8 cellular contexts compared by ENCODE assay signal in the genomic region with DNA sequence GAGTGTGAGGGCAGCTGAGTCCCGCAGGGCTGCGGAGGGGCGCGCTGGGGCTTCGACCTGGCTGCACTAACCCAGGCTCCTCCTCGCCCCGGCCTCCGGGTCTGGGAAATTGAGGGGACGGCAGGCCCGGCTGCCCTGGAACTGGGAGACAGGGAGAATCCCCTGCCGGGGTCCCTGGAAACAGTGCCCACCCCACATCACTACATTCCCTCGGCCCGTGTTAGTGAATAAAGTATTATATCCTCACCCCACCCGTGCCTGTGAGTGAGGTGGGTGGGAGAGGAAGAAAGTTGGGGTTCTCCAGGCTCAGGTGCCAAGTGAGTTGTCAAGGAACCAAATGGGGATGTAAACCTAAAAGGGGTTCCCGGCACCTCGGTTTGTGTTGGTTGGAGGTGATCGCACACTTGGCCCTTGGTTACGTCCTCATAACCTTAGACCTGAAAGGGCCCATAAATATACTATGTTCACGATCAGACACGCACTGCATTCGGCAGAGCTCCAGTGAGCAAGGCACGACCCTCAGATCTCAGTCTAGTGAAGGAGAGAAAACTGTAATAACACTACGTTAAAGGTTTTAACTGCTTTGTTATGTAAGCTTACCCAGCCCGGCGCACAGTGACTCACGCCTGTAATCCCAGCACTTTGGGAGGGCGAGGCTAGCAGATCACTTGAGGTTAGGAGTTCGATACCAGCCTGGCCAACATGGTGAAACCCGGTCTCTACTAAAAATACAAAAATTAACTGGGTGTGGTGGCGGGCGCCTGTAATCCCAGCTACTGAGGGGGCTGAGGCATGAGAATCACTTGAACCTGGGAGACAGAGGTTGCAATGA. TPM values are rescaled to one million over a fixed set of nuclear protein-coding genes. Genes with fewer than 3 reads are reported as not detected.
DNase-seq lines count a peak whose midpoint lies in the region; ATAC-seq, FAIRE-seq and TF ChIP-seq lines count a peak whose summit lies in the region.

No MANE protein-coding gene starts in this region.

- H3K27me3 Mint-ChIP-seq in MCF 10A (ENCODE audit: insufficient read depth, unreplicated experiment), result no peaks in the 10 kb centered on the region

- no peaks in the 10 kb centered on the region for H3K9me3 ChIP-seq in mucosa of descending colon

- H2AFZ ChIP-seq in ACC112 (ENCODE audit: low read length, unreplicated experiment), result no peak overlapping the region

- ATAC-seq in HG02623 (IDR thresholded peaks at IDR 0.05; ENCODE audit: unreplicated experiment) (peak; percentile 6), mucosa of descending colon (peak; percentile 5)

- peak overlapping the region; percentile 25 for H3K4me3 Mint-ChIP-seq in MCF 10A (ENCODE audit: unreplicated experiment)

- no peak for DNase-seq in MCF 10A (ENCODE audit: unreplicated experiment)
- peak in 2 of 3 donors; percentile 41 to 55 for DNase-seq in mucosa of descending colon
- DNase-seq in cerebellar nuclear complex (lab: John Stamatoyannopoulos, UW), result no peak
- DNase-seq in germinal center (ENCODE audit: low spot score), result no peak
- DNase-seq in dedifferentiated amniotic fluid mesenchymal stem cell (ENCODE audit: extremely low spot score), result no peak
- no peak for DNase-seq in GM12892 (ENCODE audit: insufficient read length)

- no peak for FAIRE-seq in GM12892 (lab: Jason Lieb, UNC)

- H3K27ac Mint-ChIP-seq in MCF 10A (ENCODE audit: low read depth, unreplicated experiment), result no peak overlapping the region

- peaks cover 52% of the 10 kb centered on the region for H3K36me3 Mint-ChIP-seq in MCF 10A (ENCODE audit: insufficient read depth, unreplicated experiment)

- no peaks in the 10 kb centered on the region for H3K27me3 ChIP-seq in ACC112 (ENCODE audit: insufficient read depth, low read length)

- no peak overlapping the region for H3K27ac ChIP-seq in ACC112 (ENCODE audit: low read depth, low read length)

- H3K36me3 ChIP-seq in ACC112 (ENCODE audit: insufficient read depth, low read length), result peaks cover 12% of the 10 kb centered on the region
- H3K36me3 ChIP-seq in mucosa of descending colon (ENCODE audit: low read depth), result no peaks in the 10 kb centered on the region

- no peak for TF ChIP-seq POLR2A in GM12892 (IDR thresholded peaks at IDR 0.05; ENCODE audit: low read depth, low read length)

- H3K9me3 Mint-ChIP-seq in MCF 10A (ENCODE audit: unreplicated experiment), result no peaks in the 10 kb centered on the region

- H3K4me3 ChIP-seq in ACC112 (ENCODE audit: low read depth, low read length) (peak overlapping the region; percentile 86), mucosa of descending colon (peak overlapping the region; percentile 31)

- peaks cover 4% of the 10 kb centered on the region for H3K4me1 Mint-ChIP-seq in MCF 10A (ENCODE audit: insufficient read depth, unreplicated experiment)

- H3K79me2 ChIP-seq in ACC112 (ENCODE audit: control insufficient read depth, insufficient read depth, low read length, unreplicated experiment), result no peaks in the 10 kb centered on the region

- H3K4me1 ChIP-seq in ACC112 (ENCODE audit: control insufficient read depth, insufficient read depth, low read length, unreplicated experiment) (no peaks in the 10 kb centered on the region), mucosa of descending colon (ENCODE audit: low read depth) (peaks cover 6% of the 10 kb centered on the region)

- CTCF ChIA-PET in MCF 10A (lab: Yijun Ruan, JAX), result interaction anchor here (0.9 to 4.3 kb wide), 7 partner anchors 10 to 211 kb away, joined by 3 to 25 read pairs (median 4); a partner anchor contains a TSS

- POLR2A ChIA-PET in MCF 10A (lab: Yijun Ruan, JAX), result interaction anchor here (0.6 to 2.1 kb wide), 24 partner anchors 8 to 352 kb away, joined by 3 to 22 read pairs (median 5); a partner anchor contains a TSS

- intact Hi-C loops in MCF 10A (cut with micrococcal nuclease), result no loop called here
- intact Hi-C loops in mucosa of descending colon (cut with DNase I, micrococcal nuclease), result no loop called here

- TF ChIP-seq CTCF in MCF 10A (IDR thresholded peaks at IDR 0.05; ENCODE audit: unreplicated experiment), result no peak
- no peak for TF ChIP-seq CTCF in mucosa of descending colon (IDR thresholded peaks at IDR 0.05)

- no TSS peak for BruUV-seq in MCF 10A (replicated peaks; lab: Mats Ljungman, UMichigan)

RNA-seq across cellular contexts. Expression of a gene that starts 11.2 kb away (rescaled TPM):
- total RNA-seq in MCF 10A (2022) (8.1 and 8.3 TPM in 2 replicates), mucosa of descending colon (10 to 100 TPM in 1 of 3 donors, 1 to 10 TPM in 2; 3.8 to 11.6 (median 4.3) TPM)
- 1.3 TPM for polyA plus RNA-seq in GM12892 (2012; ENCODE audit: missing spikeins)

RNA-seq across cellular contexts. Expression of a gene that starts 11.3 kb away (rescaled TPM):
- 29.1 and 42.4 TPM in 2 replicates for total RNA-seq in MCF 10A (2022)
- total RNA-seq in mucosa of descending colon, result 10 to 100 TPM; 43.7 to 95.8 (median 89.1) TPM
- 96.4 TPM for polyA plus RNA-seq in GM12892 (2012; ENCODE audit: missing spikeins)

RNA-seq across cellular contexts. Expression of a gene that starts 23.3 kb away (rescaled TPM):
- total RNA-seq in MCF 10A (2022), result 11.0 and 12.4 TPM in 2 replicates
- total RNA-seq in mucosa of descending colon, result 10 to 100 TPM in 1 of 3 donors, 1 to 10 TPM in 2; 6.5 to 13.7 (median 6.6) TPM
- 3.1 TPM for polyA plus RNA-seq in GM12892 (2012; ENCODE audit: missing spikeins)

RNA-seq across cellular contexts. Expression of a gene that starts 27.1 kb away (rescaled TPM):
- total RNA-seq in MCF 10A (2022), result 51.9 and 73.3 TPM in 2 replicates
- 100 to 1,000 TPM; 107 to 185 (median 142) TPM for total RNA-seq in mucosa of descending colon
- 44.8 TPM for polyA plus RNA-seq in GM12892 (2012; ENCODE audit: missing spikeins)

RNA-seq across cellular contexts. Expression of a gene that starts 36.2 kb away (rescaled TPM):
- total RNA-seq in MCF 10A (2022) (1.3 and 1.7 TPM in 2 replicates), mucosa of descending colon (1 to 10 TPM; 5.6 to 6.1 (median 6.0) TPM)
- polyA plus RNA-seq in GM12892 (2012; ENCODE audit: missing spikeins), result 70.7 TPM

Comparison
In these comparisons a context has a peak if more than half of its experiments do, and no peak if none do; other contexts are left out.
1. DNase-seq: peak in mucosa of descending colon (2 of 3); none in MCF 10A (single experiment), cerebellar nuclear complex (0 of 2), germinal center (single experiment), dedifferentiated amniotic fluid mesenchymal stem cell (single experiment) and GM12892 (single experiment).